Comparison of ENCODE assay signal across 29 cellular contexts in the genomic region with DNA sequence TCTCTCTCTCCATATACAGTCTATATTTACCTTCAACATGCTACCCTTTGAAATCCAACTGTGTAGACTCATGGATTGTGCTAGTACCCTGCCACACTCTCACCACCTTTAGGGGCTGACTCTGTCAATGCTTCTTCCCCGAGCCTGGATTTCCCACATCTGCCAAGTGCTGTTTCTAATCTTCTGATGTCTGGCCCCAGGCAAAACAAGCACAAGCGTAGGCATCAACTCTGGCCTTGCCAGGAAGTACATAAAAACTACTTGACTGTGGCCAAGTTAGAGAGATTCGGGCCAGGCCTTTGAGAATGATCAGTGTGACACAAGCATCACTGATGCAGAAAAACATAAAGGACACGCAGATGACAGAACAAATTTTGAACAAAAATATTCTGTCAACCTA.
"Had no signal": no experiment of that assay in that cellular context is flagged by ENCODE, and none has a peak within 500 bp of the region (broad histone marks: within the 10 kb centered on the region; RNA-seq: fewer than 3 reads in every experiment).

No MANE protein-coding gene starts in this region.

- H3K79me2 ChIP-seq: parathyroid adenoma had no signal

- DNase-seq: dermis blood vessel endothelial cell; effector memory CD4-positive, alpha-beta T cell; foreskin keratinocyte; heart right ventricle; hypothalamus; immature natural killer cell; mesenchymal stem cell; mucosa of descending colon; naive B cell; spleen; stimulated activated CD4-positive, alpha-beta T cell treated with anti-CD3 and anti-CD28 coated beads, Interleukin-4, amount 100 ng/mL, for 4 hours; stimulated activated naive CD8-positive, alpha-beta T cell treated with anti-CD3 and anti-CD28 coated beads, Interleukin-15, Interleukin-2, amounts not matched to agents 100 U/mL and 50 U/mL, for 24 hours; transverse colon; upper lobe of right lung; uterus had no signal

- H2AFZ ChIP-seq: neural progenitor cell, parathyroid adenoma had no signal

- H3K4me2 ChIP-seq: neural progenitor cell had no signal

- H3K36me3 ChIP-seq: esophagus muscularis mucosa, gastroesophageal sphincter, heart right ventricle, neural progenitor cell, prostate gland, spleen, thoracic aorta, transverse colon, upper lobe of right lung, uterus had no signal

- H3K27me3 Mint-ChIP-seq: naive B cell; natural killer cell treated with Interleukin-12 subunit alpha and Interleukin-12 subunit beta and Interleukin-15 and Interleukin-18, amount 100 ng/mL, for 72 hours; stimulated activated memory B cell treated with anti-CD40 and anti-IgM and Interleukin-4, amounts not matched to agents 10 μg/mL and 1 μg/mL and 100 μg/mL, for 72 hours had no signal

- H3K4me3 Mint-ChIP-seq: immature natural killer cell; mesothelial cell of epicardium; naive B cell; natural killer cell treated with Interleukin-12 subunit alpha and Interleukin-12 subunit beta and Interleukin-15 and Interleukin-18, amount 100 ng/mL, for 72 hours; neural progenitor cell; stimulated activated memory B cell treated with anti-CD40 and anti-IgM and Interleukin-4, amounts not matched to agents 10 μg/mL and 1 μg/mL and 100 μg/mL, for 72 hours had no signal

- H3K27me3 ChIP-seq: esophagus muscularis mucosa, foreskin keratinocyte, gastroesophageal sphincter, heart right ventricle, neural progenitor cell, spleen, transverse colon, upper lobe of right lung, uterus had no signal

- H3K9me3 Mint-ChIP-seq: mesothelial cell of epicardium; naive B cell; neural progenitor cell; stimulated activated memory B cell treated with anti-CD40 and anti-IgM and Interleukin-4, amounts not matched to agents 10 μg/mL and 1 μg/mL and 100 μg/mL, for 72 hours had no signal

- H3K27ac Mint-ChIP-seq: immature natural killer cell; mesothelial cell of epicardium; naive B cell; natural killer cell treated with Interleukin-12 subunit alpha and Interleukin-12 subunit beta and Interleukin-15 and Interleukin-18, amount 100 ng/mL, for 72 hours; neural progenitor cell; stimulated activated memory B cell treated with anti-CD40 and anti-IgM and Interleukin-4, amounts not matched to agents 10 μg/mL and 1 μg/mL and 100 μg/mL, for 72 hours had no signal

- H3K4me3 ChIP-seq: coronary artery, esophagus muscularis mucosa, gastroesophageal sphincter, heart right ventricle, lung, mucosa of descending colon, neural progenitor cell, prostate gland, skin epidermis, spleen, thoracic aorta, transverse colon, upper lobe of right lung, uterus had no signal

- H3K9ac ChIP-seq: neural progenitor cell, parathyroid adenoma had no signal

- H3K4me1 Mint-ChIP-seq: immature natural killer cell; naive B cell; neural progenitor cell; stimulated activated memory B cell treated with anti-CD40 and anti-IgM and Interleukin-4, amounts not matched to agents 10 μg/mL and 1 μg/mL and 100 μg/mL, for 72 hours had no signal

- H3K36me3 Mint-ChIP-seq: immature natural killer cell; mesothelial cell of epicardium; naive B cell; natural killer cell treated with Interleukin-12 subunit alpha and Interleukin-12 subunit beta and Interleukin-15 and Interleukin-18, amount 100 ng/mL, for 72 hours; neural progenitor cell; stimulated activated memory B cell treated with anti-CD40 and anti-IgM and Interleukin-4, amounts not matched to agents 10 μg/mL and 1 μg/mL and 100 μg/mL, for 72 hours had no signal

- H3K9me3 ChIP-seq: esophagus muscularis mucosa, gastroesophageal sphincter, heart right ventricle, mucosa of descending colon, prostate gland, spleen, thoracic aorta, transverse colon, upper lobe of right lung, uterus had no signal

- H3K27ac ChIP-seq: coronary artery, esophagus muscularis mucosa, foreskin keratinocyte, gastroesophageal sphincter, heart right ventricle, neural progenitor cell, parathyroid adenoma, prostate gland, skin epidermis, spleen, thoracic aorta, transverse colon, upper lobe of right lung, uterus had no signal

- H3K4me1 ChIP-seq: esophagus muscularis mucosa, foreskin keratinocyte, gastroesophageal sphincter, heart right ventricle, neural progenitor cell, parathyroid adenoma, prostate gland, spleen, transverse colon, upper lobe of right lung, uterus had no signal

- ATAC-seq: foreskin keratinocyte; gastroesophageal sphincter; heart right ventricle; left lobe of liver; mucosa of descending colon; natural killer cell treated with Interleukin-12 subunit alpha and Interleukin-12 subunit beta and Interleukin-15 and Interleukin-18, amount 100 ng/mL, for 72 hours; right cardiac atrium; stimulated activated memory B cell treated with anti-CD40 and anti-IgM and Interleukin-4, amounts not matched to agents 10 μg/mL and 1 μg/mL and 100 μg/mL, for 72 hours; stimulated activated naive CD8-positive, alpha-beta T cell treated with anti-CD3 and anti-CD28 coated beads, Interleukin-15, Interleukin-2, amounts not matched to agents 100 U/mL and 50 U/mL, for 24 hours; upper lobe of right lung had no signal
